In genomic region chr4:1746919-1747602, GRCh38 we compare ENCODE assay signal across 1 cellular context.
TF ChIP-seq lines count a peak whose summit lies in the region.

No MANE protein-coding gene starts in this region.

TF ChIP-seq in HepG2, 621 proteins besides CTCF, POLR2A, EP300 and RAD21 (continued from another document and continues in another):
- TF ChIP-seq, protein P1, sequence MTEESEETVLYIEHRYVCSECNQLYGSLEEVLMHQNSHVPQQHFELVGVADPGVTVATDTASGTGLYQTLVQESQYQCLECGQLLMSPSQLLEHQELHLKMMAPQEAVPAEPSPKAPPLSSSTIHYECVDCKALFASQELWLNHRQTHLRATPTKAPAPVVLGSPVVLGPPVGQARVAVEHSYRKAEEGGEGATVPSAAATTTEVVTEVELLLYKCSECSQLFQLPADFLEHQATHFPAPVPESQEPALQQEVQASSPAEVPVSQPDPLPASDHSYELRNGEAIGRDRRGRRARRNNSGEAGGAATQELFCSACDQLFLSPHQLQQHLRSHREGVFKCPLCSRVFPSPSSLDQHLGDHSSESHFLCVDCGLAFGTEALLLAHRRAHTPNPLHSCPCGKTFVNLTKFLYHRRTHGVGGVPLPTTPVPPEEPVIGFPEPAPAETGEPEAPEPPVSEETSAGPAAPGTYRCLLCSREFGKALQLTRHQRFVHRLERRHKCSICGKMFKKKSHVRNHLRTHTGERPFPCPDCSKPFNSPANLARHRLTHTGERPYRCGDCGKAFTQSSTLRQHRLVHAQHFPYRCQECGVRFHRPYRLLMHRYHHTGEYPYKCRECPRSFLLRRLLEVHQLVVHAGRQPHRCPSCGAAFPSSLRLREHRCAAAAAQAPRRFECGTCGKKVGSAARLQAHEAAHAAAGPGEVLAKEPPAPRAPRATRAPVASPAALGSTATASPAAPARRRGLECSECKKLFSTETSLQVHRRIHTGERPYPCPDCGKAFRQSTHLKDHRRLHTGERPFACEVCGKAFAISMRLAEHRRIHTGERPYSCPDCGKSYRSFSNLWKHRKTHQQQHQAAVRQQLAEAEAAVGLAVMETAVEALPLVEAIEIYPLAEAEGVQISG (CRISPR knock-in tag; IDR thresholded peaks at IDR 0.05): peak; percentile 43; the same call in 1 of the 2 replicates
- peak; percentile 58; the same call in 1 of the 2 replicates for TF ChIP-seq SALL2 (CRISPR knock-in tag; IDR thresholded peaks at IDR 0.05)
- no peak for TF ChIP-seq U2AF1 (optimal IDR thresholded peaks at IDR 0.05; ENCODE audit: low read depth, low read length)
- TF ChIP-seq ZNF547 (CRISPR knock-in tag; IDR thresholded peaks at IDR 0.05): 0 out of 2 replicates have a peak, but pooled peaks have one; percentile 37
- TF ChIP-seq ZNF256 (CRISPR knock-in tag; conservative IDR thresholded peaks at IDR 0.05): peak; percentile 83; the same call in 1 of the 2 replicates
- TF ChIP-seq, protein P2, sequence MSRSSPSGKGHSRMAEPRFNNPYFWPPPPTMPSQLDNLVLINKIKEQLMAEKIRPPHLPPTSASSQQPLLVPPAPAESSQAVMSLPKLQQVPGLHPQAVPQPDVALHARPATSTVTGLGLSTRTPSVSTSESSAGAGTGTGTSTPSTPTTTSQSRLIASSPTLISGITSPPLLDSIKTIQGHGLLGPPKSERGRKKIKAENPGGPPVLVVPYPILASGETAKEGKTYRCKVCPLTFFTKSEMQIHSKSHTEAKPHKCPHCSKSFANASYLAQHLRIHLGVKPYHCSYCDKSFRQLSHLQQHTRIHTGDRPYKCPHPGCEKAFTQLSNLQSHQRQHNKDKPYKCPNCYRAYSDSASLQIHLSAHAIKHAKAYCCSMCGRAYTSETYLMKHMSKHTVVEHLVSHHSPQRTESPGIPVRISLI (CRISPR knock-in tag; IDR thresholded peaks at IDR 0.05; ENCODE audit: borderline replicate concordance): no peak
- TF ChIP-seq ZNF781 (CRISPR knock-in tag; IDR thresholded peaks at IDR 0.05; ENCODE audit: borderline replicate concordance, not compliant biosample characterization): peak; percentile 83
- peak; percentile 38 for TF ChIP-seq ZNF18 (CRISPR knock-in tag; IDR thresholded peaks at IDR 0.05; ENCODE audit: insufficient replicate concordance)
- TF ChIP-seq PRDM10 (CRISPR knock-in tag; IDR thresholded peaks at IDR 0.05; ENCODE audit: low read depth): no peak
- TF ChIP-seq NCOA5 (CRISPR knock-in tag; IDR thresholded peaks at IDR 0.05): 0 out of 2 replicates have a peak, but pooled peaks have one; percentile 70
- peak; percentile 38; the same call in 1 of the 2 replicates for TF ChIP-seq ETV5 (CRISPR knock-in tag; IDR thresholded peaks at IDR 0.05; ENCODE audit: borderline replicate concordance)
- peak; percentile 93 for TF ChIP-seq ZNF564 (CRISPR knock-in tag; IDR thresholded peaks at IDR 0.05)
- no peak for TF ChIP-seq RORA (CRISPR knock-in tag; IDR thresholded peaks at IDR 0.05)
- no peak for TF ChIP-seq ZNF709 (CRISPR knock-in tag; IDR thresholded peaks at IDR 0.05)
- TF ChIP-seq LCORL (IDR thresholded peaks at IDR 0.05): no peak
- peak; percentile 75 for TF ChIP-seq LCORL (CRISPR knock-in tag; IDR thresholded peaks at IDR 0.05)
- TF ChIP-seq, protein P3, sequence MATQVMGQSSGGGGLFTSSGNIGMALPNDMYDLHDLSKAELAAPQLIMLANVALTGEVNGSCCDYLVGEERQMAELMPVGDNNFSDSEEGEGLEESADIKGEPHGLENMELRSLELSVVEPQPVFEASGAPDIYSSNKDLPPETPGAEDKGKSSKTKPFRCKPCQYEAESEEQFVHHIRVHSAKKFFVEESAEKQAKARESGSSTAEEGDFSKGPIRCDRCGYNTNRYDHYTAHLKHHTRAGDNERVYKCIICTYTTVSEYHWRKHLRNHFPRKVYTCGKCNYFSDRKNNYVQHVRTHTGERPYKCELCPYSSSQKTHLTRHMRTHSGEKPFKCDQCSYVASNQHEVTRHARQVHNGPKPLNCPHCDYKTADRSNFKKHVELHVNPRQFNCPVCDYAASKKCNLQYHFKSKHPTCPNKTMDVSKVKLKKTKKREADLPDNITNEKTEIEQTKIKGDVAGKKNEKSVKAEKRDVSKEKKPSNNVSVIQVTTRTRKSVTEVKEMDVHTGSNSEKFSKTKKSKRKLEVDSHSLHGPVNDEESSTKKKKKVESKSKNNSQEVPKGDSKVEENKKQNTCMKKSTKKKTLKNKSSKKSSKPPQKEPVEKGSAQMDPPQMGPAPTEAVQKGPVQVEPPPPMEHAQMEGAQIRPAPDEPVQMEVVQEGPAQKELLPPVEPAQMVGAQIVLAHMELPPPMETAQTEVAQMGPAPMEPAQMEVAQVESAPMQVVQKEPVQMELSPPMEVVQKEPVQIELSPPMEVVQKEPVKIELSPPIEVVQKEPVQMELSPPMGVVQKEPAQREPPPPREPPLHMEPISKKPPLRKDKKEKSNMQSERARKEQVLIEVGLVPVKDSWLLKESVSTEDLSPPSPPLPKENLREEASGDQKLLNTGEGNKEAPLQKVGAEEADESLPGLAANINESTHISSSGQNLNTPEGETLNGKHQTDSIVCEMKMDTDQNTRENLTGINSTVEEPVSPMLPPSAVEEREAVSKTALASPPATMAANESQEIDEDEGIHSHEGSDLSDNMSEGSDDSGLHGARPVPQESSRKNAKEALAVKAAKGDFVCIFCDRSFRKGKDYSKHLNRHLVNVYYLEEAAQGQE (IDR thresholded peaks at IDR 0.05; ENCODE audit: borderline replicate concordance in 1 of 2, low read depth in 1 of 2, low read length in 2 of 2): no peak
- TF ChIP-seq SATB2 (CRISPR knock-in tag; IDR thresholded peaks at IDR 0.05): peak; percentile 88
- TF ChIP-seq DPF2 (CRISPR knock-in tag; IDR thresholded peaks at IDR 0.05; ENCODE audit: borderline replicate concordance, low read depth): peak; percentile 73
- TF ChIP-seq HOXA5 (CRISPR knock-in tag; IDR thresholded peaks at IDR 0.05): peak; percentile 85
- peak; percentile 15; the same call in 1 of the 2 replicates for TF ChIP-seq ZBTB38 (CRISPR knock-in tag; IDR thresholded peaks at IDR 0.05)
- TF ChIP-seq ZMAT3 (CRISPR knock-in tag; conservative IDR thresholded peaks at IDR 0.05): peak; percentile 19; the same call in 1 of the 2 replicates
- peak; percentile 77 for TF ChIP-seq ZNF776 (CRISPR knock-in tag; IDR thresholded peaks at IDR 0.05)
- TF ChIP-seq DDIT3 (CRISPR knock-in tag; IDR thresholded peaks at IDR 0.05): no peak
- TF ChIP-seq ZNF619 (CRISPR knock-in tag; IDR thresholded peaks at IDR 0.05): peak; percentile 38; the same call in 1 of the 2 replicates
- peak; percentile 42 for TF ChIP-seq POGZ (CRISPR knock-in tag; IDR thresholded peaks at IDR 0.05)
- no peak for TF ChIP-seq ZFP62 (CRISPR knock-in tag; IDR thresholded peaks at IDR 0.05)
- TF ChIP-seq ZNF670 (CRISPR knock-in tag; IDR thresholded peaks at IDR 0.05; ENCODE audit: borderline replicate concordance): peak; percentile 66; the same call in 1 of the 2 replicates
- no peak for TF ChIP-seq KAT7 (CRISPR knock-in tag; IDR thresholded peaks at IDR 0.05; ENCODE audit: borderline replicate concordance)
- TF ChIP-seq BRCA1 (CRISPR knock-in tag; IDR thresholded peaks at IDR 0.05): peak; percentile 93
- no peak; the same call in 1 of the 2 replicates for TF ChIP-seq KDM4B (CRISPR knock-in tag; IDR thresholded peaks at IDR 0.05)
- no peak for TF ChIP-seq ZNF160 (CRISPR knock-in tag; IDR thresholded peaks at IDR 0.05)
- TF ChIP-seq, protein P4, sequence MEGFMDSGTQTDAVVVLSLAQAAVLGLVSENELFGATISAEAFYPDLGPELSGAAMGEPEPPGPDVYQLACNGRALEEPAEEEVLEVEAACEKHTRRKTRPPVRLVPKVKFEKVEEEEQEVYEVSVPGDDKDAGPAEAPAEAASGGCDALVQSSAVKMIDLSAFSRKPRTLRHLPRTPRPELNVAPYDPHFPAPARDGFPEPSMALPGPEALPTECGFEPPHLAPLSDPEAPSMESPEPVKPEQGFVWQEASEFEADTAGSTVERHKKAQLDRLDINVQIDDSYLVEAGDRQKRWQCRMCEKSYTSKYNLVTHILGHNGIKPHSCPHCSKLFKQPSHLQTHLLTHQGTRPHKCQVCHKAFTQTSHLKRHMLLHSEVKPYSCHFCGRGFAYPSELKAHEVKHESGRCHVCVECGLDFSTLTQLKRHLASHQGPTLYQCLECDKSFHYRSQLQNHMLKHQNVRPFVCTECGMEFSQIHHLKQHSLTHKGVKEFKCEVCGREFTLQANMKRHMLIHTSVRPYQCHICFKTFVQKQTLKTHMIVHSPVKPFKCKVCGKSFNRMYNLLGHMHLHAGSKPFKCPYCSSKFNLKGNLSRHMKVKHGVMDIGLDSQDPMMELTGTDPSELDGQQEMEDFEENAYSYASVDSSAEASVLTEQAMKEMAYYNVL (CRISPR knock-in tag; IDR thresholded peaks at IDR 0.05; ENCODE audit: borderline replicate concordance): peak; percentile 44; the same call in 1 of the 2 replicates
- no peak for TF ChIP-seq ZNF441 (CRISPR knock-in tag; IDR thresholded peaks at IDR 0.05; ENCODE audit: borderline replicate concordance)
- TF ChIP-seq ZNF549 (CRISPR knock-in tag; IDR thresholded peaks at IDR 0.05): 0 out of 2 replicates have a peak, but pooled peaks have one; percentile 42
- peak; percentile 82; the same call in 1 of the 2 replicates for TF ChIP-seq HOXD1 (CRISPR knock-in tag; IDR thresholded peaks at IDR 0.05)
- TF ChIP-seq HDAC1 (CRISPR knock-in tag; IDR thresholded peaks at IDR 0.05): peak; percentile 78
- no peak for TF ChIP-seq HMG20B (CRISPR knock-in tag; conservative IDR thresholded peaks at IDR 0.05)
- TF ChIP-seq ZNF639 (CRISPR knock-in tag; conservative IDR thresholded peaks at IDR 0.05): no peak
- peak; percentile 87 for TF ChIP-seq ZNF788 (CRISPR knock-in tag; IDR thresholded peaks at IDR 0.05; ENCODE audit: borderline replicate concordance)
- TF ChIP-seq ZFP1 (CRISPR knock-in tag; IDR thresholded peaks at IDR 0.05): no peak
- TF ChIP-seq ZNF263 (CRISPR knock-in tag; IDR thresholded peaks at IDR 0.05): peak; percentile 71
- TF ChIP-seq MED13 (CRISPR knock-in tag; IDR thresholded peaks at IDR 0.05): peak; percentile 24; the same call in 1 of the 2 replicates
- peak; percentile 32; the same call in 1 of the 2 replicates for TF ChIP-seq THAP11 (CRISPR knock-in tag; IDR thresholded peaks at IDR 0.05)
- no peak for TF ChIP-seq ZNF558 (CRISPR knock-in tag; IDR thresholded peaks at IDR 0.05; ENCODE audit: borderline replicate concordance)
- TF ChIP-seq ZFYVE20 (CRISPR knock-in tag; IDR thresholded peaks at IDR 0.05; ENCODE audit: borderline replicate concordance, low read depth): no peak
- TF ChIP-seq SCMH1 (CRISPR knock-in tag; IDR thresholded peaks at IDR 0.05; ENCODE audit: borderline replicate concordance): no peak
- TF ChIP-seq BRD4 (CRISPR knock-in tag; IDR thresholded peaks at IDR 0.05): peak; percentile 36; the same call in 1 of the 2 replicates
- 0 out of 2 replicates have a peak, but pooled peaks have one; percentile 73 for TF ChIP-seq ZNF138 (CRISPR knock-in tag; IDR thresholded peaks at IDR 0.05; ENCODE audit: low read depth)
- TF ChIP-seq SALL1 (CRISPR knock-in tag; IDR thresholded peaks at IDR 0.05): peak; percentile 63; the same call in 1 of the 2 replicates
- TF ChIP-seq CENPT (CRISPR knock-in tag; IDR thresholded peaks at IDR 0.05; ENCODE audit: low read depth): no peak
